ENCODE assay signal across 13 cellular contexts in the genomic region with DNA sequence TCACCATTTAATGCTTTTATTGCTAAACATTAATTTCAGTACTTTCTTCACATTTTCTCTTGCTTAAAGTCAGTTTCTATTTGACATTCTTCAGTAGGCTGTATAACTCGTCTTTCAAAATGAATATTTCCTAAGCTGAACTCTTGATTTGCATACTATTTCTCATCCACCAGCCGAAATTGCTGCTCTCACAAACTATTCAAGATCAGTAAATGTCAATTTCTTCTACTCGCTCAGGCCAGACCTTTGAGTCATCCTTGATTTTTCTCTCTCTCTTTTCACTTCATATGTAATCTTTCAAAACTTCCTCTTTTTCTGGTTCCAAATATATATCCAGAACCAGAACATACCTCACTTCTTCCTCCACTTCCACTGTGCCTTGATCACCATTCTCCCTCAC.
"Had no signal": no experiment of that assay in that cellular context is flagged by ENCODE, and none has a peak within 500 bp of the region (broad histone marks: within the 10 kb centered on the region; RNA-seq: fewer than 3 reads in every experiment).

No MANE protein-coding gene starts in this region.

- H3K4me2 ChIP-seq: neural progenitor cell had no signal

- H2AFZ ChIP-seq: neural progenitor cell had no signal

- H3K4me3 ChIP-seq: esophagus muscularis mucosa, lower lobe of right lung, neural progenitor cell, pancreas, thyroid gland had no signal

- H3K27ac ChIP-seq: esophagus muscularis mucosa, lower lobe of right lung, neural progenitor cell, pancreas, thyroid gland had no signal

- H3K4me1 ChIP-seq: esophagus muscularis mucosa, lower lobe of right lung, pancreas, thyroid gland had no signal

- H3K4me3 Mint-ChIP-seq: activated CD8-positive, alpha-beta T cell treated with anti-CD3 and anti-CD28 coated beads, Interleukin-2, amount 10 ng/mL, durations not matched to agents 7 days and 5 days; neural progenitor cell had no signal

- DNase-seq: activated CD4-positive, alpha-beta T cell treated with anti-CD3 and anti-CD28 coated beads for 4 hours; activated CD8-positive, alpha-beta memory T cell treated with anti-CD3 and anti-CD28 coated beads, Interleukin-2, amount 50 U/mL, for 48 hours; activated CD8-positive, alpha-beta T cell treated with anti-CD3 and anti-CD28 coated beads, Interleukin-2, amount 10 ng/mL, durations not matched to agents 7 days and 5 days; activated naive CD4-positive, alpha-beta T cell; aorta; left cardiac atrium; lower lobe of right lung; midbrain; pancreas; stimulated activated CD4-positive, alpha-beta T cell treated with anti-CD3 and anti-CD28 coated beads, Interleukin-4, amount 100 ng/mL, for 1 hour; thyroid gland had no signal

- H3K36me3 Mint-ChIP-seq: neural progenitor cell had no signal

- H3K36me3 ChIP-seq: esophagus muscularis mucosa, lower lobe of right lung, neural progenitor cell, pancreas, thyroid gland had no signal

- H3K27ac Mint-ChIP-seq: activated CD8-positive, alpha-beta T cell treated with anti-CD3 and anti-CD28 coated beads, Interleukin-2, amount 10 ng/mL, durations not matched to agents 7 days and 5 days; neural progenitor cell had no signal

- ATAC-seq: activated CD8-positive, alpha-beta T cell treated with anti-CD3 and anti-CD28 coated beads, Interleukin-2, amount 10 ng/mL, durations not matched to agents 7 days and 5 days; left cardiac atrium; lower lobe of right lung; pancreas had no signal

- H3K27me3 ChIP-seq: esophagus muscularis mucosa, neural progenitor cell, pancreas, thyroid gland had no signal
